ENCODE assay signal across 1 cellular context in the genomic region with DNA sequence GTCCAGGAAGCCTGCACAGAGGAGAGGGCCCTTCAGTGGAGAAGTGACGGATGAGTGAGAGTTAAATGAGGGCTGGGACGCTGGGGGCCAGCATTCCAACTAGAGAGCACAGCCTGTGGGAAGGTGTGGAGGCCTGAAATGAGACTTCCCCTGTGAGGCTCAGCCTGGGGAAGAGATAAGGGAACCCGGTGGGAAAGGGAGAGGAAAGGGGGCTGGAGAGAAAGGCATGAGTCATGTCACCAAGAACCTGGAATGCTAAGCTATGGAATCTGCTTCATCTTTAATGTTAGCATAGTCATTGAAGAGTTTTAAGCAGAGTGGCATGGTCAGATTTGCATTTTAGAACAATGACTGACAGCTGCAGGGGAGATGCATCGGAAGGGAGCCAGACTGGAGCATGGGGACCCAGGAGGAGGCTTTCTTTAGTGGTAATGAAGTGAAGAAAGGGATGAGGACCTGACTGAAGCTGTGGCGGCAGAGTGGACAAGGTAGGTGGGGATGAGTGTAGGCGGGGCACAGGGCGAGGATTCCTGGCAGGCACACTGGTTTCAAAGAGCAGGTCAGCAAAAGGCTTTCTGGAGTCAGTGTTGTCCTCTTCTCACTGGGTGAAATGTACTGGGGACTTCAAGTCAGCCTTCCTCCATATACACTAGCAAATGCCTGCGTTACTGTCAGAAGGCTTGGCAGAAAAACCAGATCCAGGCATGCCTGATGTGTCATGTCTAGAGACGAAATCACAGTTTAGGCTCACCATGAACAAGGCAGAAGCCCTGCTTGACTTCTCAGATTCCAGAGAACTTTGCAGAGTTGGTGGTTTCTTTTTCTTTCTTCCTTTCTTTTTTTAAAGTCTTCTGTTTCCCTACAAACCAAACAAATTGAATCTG.
TF ChIP-seq lines count a peak whose summit lies in the region.

No MANE protein-coding gene starts in this region.

TF ChIP-seq in K562, 482 proteins besides CTCF, POLR2A, EP300 and RAD21:
- TF ChIP-seq, protein P1, sequence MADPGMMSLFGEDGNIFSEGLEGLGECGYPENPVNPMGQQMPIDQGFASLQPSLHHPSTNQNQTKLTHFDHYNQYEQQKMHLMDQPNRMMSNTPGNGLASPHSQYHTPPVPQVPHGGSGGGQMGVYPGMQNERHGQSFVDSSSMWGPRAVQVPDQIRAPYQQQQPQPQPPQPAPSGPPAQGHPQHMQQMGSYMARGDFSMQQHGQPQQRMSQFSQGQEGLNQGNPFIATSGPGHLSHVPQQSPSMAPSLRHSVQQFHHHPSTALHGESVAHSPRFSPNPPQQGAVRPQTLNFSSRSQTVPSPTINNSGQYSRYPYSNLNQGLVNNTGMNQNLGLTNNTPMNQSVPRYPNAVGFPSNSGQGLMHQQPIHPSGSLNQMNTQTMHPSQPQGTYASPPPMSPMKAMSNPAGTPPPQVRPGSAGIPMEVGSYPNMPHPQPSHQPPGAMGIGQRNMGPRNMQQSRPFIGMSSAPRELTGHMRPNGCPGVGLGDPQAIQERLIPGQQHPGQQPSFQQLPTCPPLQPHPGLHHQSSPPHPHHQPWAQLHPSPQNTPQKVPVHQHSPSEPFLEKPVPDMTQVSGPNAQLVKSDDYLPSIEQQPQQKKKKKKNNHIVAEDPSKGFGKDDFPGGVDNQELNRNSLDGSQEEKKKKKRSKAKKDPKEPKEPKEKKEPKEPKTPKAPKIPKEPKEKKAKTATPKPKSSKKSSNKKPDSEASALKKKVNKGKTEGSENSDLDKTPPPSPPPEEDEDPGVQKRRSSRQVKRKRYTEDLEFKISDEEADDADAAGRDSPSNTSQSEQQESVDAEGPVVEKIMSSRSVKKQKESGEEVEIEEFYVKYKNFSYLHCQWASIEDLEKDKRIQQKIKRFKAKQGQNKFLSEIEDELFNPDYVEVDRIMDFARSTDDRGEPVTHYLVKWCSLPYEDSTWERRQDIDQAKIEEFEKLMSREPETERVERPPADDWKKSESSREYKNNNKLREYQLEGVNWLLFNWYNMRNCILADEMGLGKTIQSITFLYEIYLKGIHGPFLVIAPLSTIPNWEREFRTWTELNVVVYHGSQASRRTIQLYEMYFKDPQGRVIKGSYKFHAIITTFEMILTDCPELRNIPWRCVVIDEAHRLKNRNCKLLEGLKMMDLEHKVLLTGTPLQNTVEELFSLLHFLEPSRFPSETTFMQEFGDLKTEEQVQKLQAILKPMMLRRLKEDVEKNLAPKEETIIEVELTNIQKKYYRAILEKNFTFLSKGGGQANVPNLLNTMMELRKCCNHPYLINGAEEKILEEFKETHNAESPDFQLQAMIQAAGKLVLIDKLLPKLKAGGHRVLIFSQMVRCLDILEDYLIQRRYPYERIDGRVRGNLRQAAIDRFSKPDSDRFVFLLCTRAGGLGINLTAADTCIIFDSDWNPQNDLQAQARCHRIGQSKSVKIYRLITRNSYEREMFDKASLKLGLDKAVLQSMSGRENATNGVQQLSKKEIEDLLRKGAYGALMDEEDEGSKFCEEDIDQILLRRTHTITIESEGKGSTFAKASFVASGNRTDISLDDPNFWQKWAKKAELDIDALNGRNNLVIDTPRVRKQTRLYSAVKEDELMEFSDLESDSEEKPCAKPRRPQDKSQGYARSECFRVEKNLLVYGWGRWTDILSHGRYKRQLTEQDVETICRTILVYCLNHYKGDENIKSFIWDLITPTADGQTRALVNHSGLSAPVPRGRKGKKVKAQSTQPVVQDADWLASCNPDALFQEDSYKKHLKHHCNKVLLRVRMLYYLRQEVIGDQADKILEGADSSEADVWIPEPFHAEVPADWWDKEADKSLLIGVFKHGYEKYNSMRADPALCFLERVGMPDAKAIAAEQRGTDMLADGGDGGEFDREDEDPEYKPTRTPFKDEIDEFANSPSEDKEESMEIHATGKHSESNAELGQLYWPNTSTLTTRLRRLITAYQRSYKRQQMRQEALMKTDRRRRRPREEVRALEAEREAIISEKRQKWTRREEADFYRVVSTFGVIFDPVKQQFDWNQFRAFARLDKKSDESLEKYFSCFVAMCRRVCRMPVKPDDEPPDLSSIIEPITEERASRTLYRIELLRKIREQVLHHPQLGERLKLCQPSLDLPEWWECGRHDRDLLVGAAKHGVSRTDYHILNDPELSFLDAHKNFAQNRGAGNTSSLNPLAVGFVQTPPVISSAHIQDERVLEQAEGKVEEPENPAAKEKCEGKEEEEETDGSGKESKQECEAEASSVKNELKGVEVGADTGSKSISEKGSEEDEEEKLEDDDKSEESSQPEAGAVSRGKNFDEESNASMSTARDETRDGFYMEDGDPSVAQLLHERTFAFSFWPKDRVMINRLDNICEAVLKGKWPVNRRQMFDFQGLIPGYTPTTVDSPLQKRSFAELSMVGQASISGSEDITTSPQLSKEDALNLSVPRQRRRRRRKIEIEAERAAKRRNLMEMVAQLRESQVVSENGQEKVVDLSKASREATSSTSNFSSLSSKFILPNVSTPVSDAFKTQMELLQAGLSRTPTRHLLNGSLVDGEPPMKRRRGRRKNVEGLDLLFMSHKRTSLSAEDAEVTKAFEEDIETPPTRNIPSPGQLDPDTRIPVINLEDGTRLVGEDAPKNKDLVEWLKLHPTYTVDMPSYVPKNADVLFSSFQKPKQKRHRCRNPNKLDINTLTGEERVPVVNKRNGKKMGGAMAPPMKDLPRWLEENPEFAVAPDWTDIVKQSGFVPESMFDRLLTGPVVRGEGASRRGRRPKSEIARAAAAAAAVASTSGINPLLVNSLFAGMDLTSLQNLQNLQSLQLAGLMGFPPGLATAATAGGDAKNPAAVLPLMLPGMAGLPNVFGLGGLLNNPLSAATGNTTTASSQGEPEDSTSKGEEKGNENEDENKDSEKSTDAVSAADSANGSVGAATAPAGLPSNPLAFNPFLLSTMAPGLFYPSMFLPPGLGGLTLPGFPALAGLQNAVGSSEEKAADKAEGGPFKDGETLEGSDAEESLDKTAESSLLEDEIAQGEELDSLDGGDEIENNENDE (IDR thresholded peaks at IDR 0.05; ENCODE audit: low read depth, low read length): no peak
- no peak for TF ChIP-seq SP2 (IDR thresholded peaks at IDR 0.05; ENCODE audit: extremely low read depth, low read depth, low read length, poor library complexity, severe bottlenecking)
- peak; percentile 17 for TF ChIP-seq ZFP36 (IDR thresholded peaks at IDR 0.05; ENCODE audit: low read depth, low read length, partially characterized antibody)
- TF ChIP-seq, protein P2, sequence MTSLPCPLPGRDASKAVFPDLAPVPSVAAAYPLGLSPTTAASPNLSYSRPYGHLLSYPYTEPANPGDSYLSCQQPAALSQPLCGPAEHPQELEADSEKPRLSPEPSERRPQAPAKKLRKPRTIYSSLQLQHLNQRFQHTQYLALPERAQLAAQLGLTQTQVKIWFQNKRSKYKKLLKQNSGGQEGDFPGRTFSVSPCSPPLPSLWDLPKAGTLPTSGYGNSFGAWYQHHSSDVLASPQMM (CRISPR knock-in tag; IDR thresholded peaks at IDR 0.05): no peak
